In the genomic region with DNA sequence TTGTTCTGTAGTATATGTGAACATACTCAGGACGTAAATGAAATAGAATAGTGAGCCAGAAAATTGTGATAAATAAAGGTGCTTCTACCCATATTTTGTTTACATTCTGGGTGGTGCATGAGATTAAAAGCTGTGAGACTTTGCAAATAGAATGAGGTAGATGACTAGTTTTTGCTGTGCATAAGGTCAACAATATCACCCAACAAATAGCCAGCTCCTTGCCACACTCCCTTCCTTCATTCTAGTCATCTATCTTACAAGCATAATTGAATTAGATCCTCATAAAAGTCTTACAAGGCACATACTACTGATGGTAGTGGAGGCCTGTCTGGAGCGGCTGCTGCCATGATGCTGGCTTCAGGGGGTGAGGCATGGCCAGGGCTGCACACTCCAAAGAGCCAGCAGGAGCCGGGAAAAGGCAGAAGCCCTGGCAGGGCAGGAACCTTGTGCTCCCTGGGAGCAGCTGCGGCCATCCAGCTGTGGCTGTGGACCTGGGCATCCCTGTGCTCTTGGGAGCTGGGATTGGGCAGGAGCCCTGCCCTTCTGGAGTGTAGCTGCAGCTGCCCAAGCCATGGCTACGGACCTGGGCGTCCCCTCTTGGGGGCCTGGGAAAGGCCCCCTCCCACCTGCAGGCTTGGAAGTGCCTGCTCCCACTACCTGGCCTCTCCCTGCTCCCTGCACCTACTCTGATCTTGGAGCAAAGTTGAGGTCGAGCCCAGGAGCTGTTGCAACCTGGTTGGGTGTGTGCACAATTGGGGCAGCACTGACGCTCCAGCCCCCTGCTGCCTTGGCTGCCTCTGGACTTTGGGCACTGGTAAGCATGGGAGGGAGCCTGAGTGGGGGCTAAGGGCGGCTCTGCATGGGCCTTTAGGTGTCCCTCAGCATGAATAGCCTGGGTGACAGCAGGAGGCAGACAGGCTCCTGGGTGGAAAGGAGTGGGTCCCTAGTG, we compare ENCODE assay signal across 18 cellular contexts.
DNase-seq lines count a peak whose midpoint lies in the region; ATAC-seq and TF ChIP-seq lines count a peak whose summit lies in the region.
"Had no signal": no experiment of that assay in that cellular context is flagged by ENCODE, and none has a peak within 500 bp of the region (broad histone marks: within the 10 kb centered on the region; RNA-seq: fewer than 3 reads in every experiment).

No MANE protein-coding gene starts in this region.

- POLR2A ChIA-PET in PC-3 (lab: Charles Lee; ENCODE audit: unreplicated experiment): interaction anchor here (0.6 kb wide), 1 partner anchor 13 kb away, joined by 4 read pairs; no protein-coding TSS in a partner anchor

- H3K4me1 ChIP-seq in PC-3 (ENCODE audit: insufficient read depth, low read length) (peaks cover 55% of the 10 kb centered on the region), mucosa of descending colon (ENCODE audit: low read depth) (peaks cover 63% of the 10 kb centered on the region), transverse colon (peaks cover 40 to 72% (median 50%) of the 10 kb centered on the region in 4 donors)

- no peaks in the 10 kb centered on the region for H3K79me2 ChIP-seq in PC-3 (ENCODE audit: low read length)

- BruUV-seq in PC-3 (replicated peaks; lab: Mats Ljungman, UMichigan): no TSS peak

- H3K36me3 ChIP-seq in PC-3 (ENCODE audit: low read depth, low read length) (no peaks in the 10 kb centered on the region), mucosa of descending colon (ENCODE audit: low read depth) (no peaks in the 10 kb centered on the region), transverse colon (no peaks in the 10 kb centered on the region)

- H2AFZ ChIP-seq in PC-3 (ENCODE audit: low read length): no peak overlapping the region
- H2AFZ ChIP-seq: GM23338 had no signal

- H3K4me3 Mint-ChIP-seq in activated naive CD4-positive, alpha-beta T cell treated with anti-CD3 and anti-CD28 coated beads, Interleukin-2, amount 50 U/mL, for 24 hours: peak overlapping the region; percentile 23
- H3K4me3 Mint-ChIP-seq in activated naive CD4-positive, alpha-beta T cell treated with anti-CD3 and anti-CD28 coated beads for 36 hours: no peak overlapping the region
- H3K4me3 Mint-ChIP-seq: GM23338 had no signal

- H3K4me1 Mint-ChIP-seq in activated naive CD4-positive, alpha-beta T cell treated with anti-CD3 and anti-CD28 coated beads, Interleukin-2, amount 50 U/mL, for 24 hours: peaks cover 16% of the 10 kb centered on the region
- peaks cover 15% of the 10 kb centered on the region for H3K4me1 Mint-ChIP-seq in activated naive CD4-positive, alpha-beta T cell treated with anti-CD3 and anti-CD28 coated beads for 36 hours (ENCODE audit: low read depth)

- H3K36me3 Mint-ChIP-seq in activated naive CD4-positive, alpha-beta T cell treated with anti-CD3 and anti-CD28 coated beads, Interleukin-2, amount 50 U/mL, for 24 hours: no peaks in the 10 kb centered on the region
- H3K36me3 Mint-ChIP-seq in activated naive CD4-positive, alpha-beta T cell treated with anti-CD3 and anti-CD28 coated beads for 36 hours (ENCODE audit: low read depth): no peaks in the 10 kb centered on the region

- H4K20me1 ChIP-seq in PC-3 (ENCODE audit: low read length): no peaks in the 10 kb centered on the region

- TF ChIP-seq POLR2A in transverse colon (IDR thresholded peaks at IDR 0.05): no peak

- peaks cover 19% of the 10 kb centered on the region for H3F3A ChIP-seq in PC-3 (ENCODE audit: low read length, unreplicated experiment)

- intact Hi-C loops in activated naive CD4-positive, alpha-beta T cell treated with anti-CD3 and anti-CD28 coated beads for 36 hours (cut with micrococcal nuclease): no loop called here
- intact Hi-C loops in PC-3 (cut with micrococcal nuclease): loop anchor here (10.0 kb wide), 1 partner anchor 1386 kb away; no protein-coding TSS in a partner anchor
- intact Hi-C loops in mucosa of descending colon (cut with DNase I, micrococcal nuclease): no loop called here
- intact Hi-C loops in transverse colon (cut with DNase I; ENCODE audit: low total_unique reads): no loop called here

- TF ChIP-seq EP300 in transverse colon (IDR thresholded peaks at IDR 0.05; ENCODE audit: low read depth): no peak

- no peaks in the 10 kb centered on the region for H3K9me2 ChIP-seq in PC-3 (replicated peaks; ENCODE audit: low read length)

- peak; percentile 46 for ATAC-seq in PC-3
- ATAC-seq in mucosa of descending colon: peak; percentile 57
- ATAC-seq: GM23338 had no signal

- CTCF ChIA-PET in activated naive CD4-positive, alpha-beta T cell treated with anti-CD3 and anti-CD28 coated beads for 36 hours (lab: Charles Lee): no interaction called here
- CTCF ChIA-PET in PC-3 (lab: Charles Lee): interaction anchor here (0.6 to 0.9 kb wide), 2 partner anchors 76 to 249 kb away, joined by 3 to 5 read pairs; no protein-coding TSS in a partner anchor

- H3K9me3 ChIP-seq in PC-3 (ENCODE audit: low read length) (no peaks in the 10 kb centered on the region), mucosa of descending colon (no peaks in the 10 kb centered on the region), transverse colon (no peaks in the 10 kb centered on the region)

- no peak for TF ChIP-seq CTCF in PC-3 (conservative IDR thresholded peaks at IDR 0.05; ENCODE audit: low read depth, low read length)
- no peak for TF ChIP-seq CTCF in mucosa of descending colon (IDR thresholded peaks at IDR 0.05)
- TF ChIP-seq CTCF in transverse colon (IDR thresholded peaks at IDR 0.05): no peak

- H3K27me3 ChIP-seq in PC-3 (ENCODE audit: low read length) (no peaks in the 10 kb centered on the region), transverse colon (no peaks in the 10 kb centered on the region)

- H3K4me3 ChIP-seq in PC-3 (ENCODE audit: low read length): 0 out of 2 replicates have a peak overlapping the region, but pooled peaks have one; percentile 2
- no peak overlapping the region for H3K4me3 ChIP-seq in mucosa of descending colon
- no peak overlapping the region for H3K4me3 ChIP-seq in transverse colon
- H3K4me3 ChIP-seq: GM23338 had no signal

- H3K9ac ChIP-seq in PC-3 (ENCODE audit: low read length): peak overlapping the region; percentile 44; the same call in 1 of the 2 replicates

- in situ Hi-C loops in transverse colon (cut with MboI; ENCODE audit: low pct_ligation_motif_present in 1 of 4, low pct_unique_long_range_greater_than_20kb in 1 of 4, low sequenced_read_pairs in 3 of 4): no loop called here

- peak overlapping the region; percentile 81 for H3K27ac ChIP-seq in PC-3 (ENCODE audit: low read length)
- H3K27ac ChIP-seq in transverse colon: peak overlapping the region; percentile 72 to 83 (median 80)

- H3K9me3 Mint-ChIP-seq in activated naive CD4-positive, alpha-beta T cell treated with anti-CD3 and anti-CD28 coated beads, Interleukin-2, amount 50 U/mL, for 24 hours: no peaks in the 10 kb centered on the region
- no peaks in the 10 kb centered on the region for H3K9me3 Mint-ChIP-seq in activated naive CD4-positive, alpha-beta T cell treated with anti-CD3 and anti-CD28 coated beads for 36 hours
- H3K9me3 Mint-ChIP-seq: GM23338 had no signal

- H3K27ac Mint-ChIP-seq in activated naive CD4-positive, alpha-beta T cell treated with anti-CD3 and anti-CD28 coated beads, Interleukin-2, amount 50 U/mL, for 24 hours: no peak overlapping the region
- no peak overlapping the region for H3K27ac Mint-ChIP-seq in activated naive CD4-positive, alpha-beta T cell treated with anti-CD3 and anti-CD28 coated beads for 36 hours
- H3K27ac Mint-ChIP-seq: GM23338 had no signal

- DNase-seq in activated naive CD4-positive, alpha-beta T cell treated with anti-CD3 and anti-CD28 coated beads for 36 hours: no peak
- DNase-seq in PC-3 (peak; percentile 75), mucosa of descending colon (peak in 2 of 3 donors; percentile 55 to 63), transverse colon (peak; percentile 34), activated T-cell treated with anti-CD3 and anti-CD28 coated beads for 4 hours (no peak), GM19238 (ENCODE audit: insufficient read length, low spot score) (no peak), iPS-NIHi7 (ENCODE audit: extremely low spot score) (no peak)
- DNase-seq: C1 segment of cervical spinal cord, DND-41, KG1, NCI-H1105 treated with DMSO at 0.1 percent for 48 hours, NCI-H187, NCI-H226, NCI-H524 treated with DMSO at 0.1 percent for 48 hours, RPMI8226, SIG-M5 had no signal

- H3K4me2 ChIP-seq in PC-3 (ENCODE audit: low read length): peak overlapping the region; percentile 51
- H3K4me2 ChIP-seq: GM23338 had no signal

- no peaks in the 10 kb centered on the region for H3K27me3 Mint-ChIP-seq in activated naive CD4-positive, alpha-beta T cell treated with anti-CD3 and anti-CD28 coated beads, Interleukin-2, amount 50 U/mL, for 24 hours
- no peaks in the 10 kb centered on the region for H3K27me3 Mint-ChIP-seq in activated naive CD4-positive, alpha-beta T cell treated with anti-CD3 and anti-CD28 coated beads for 36 hours (ENCODE audit: low read depth)

- 0 to 56% methylated on average over 1 to 7 of the region's 9 CpGs for whole genome bisulfite sequencing in transverse colon (ENCODE audit: low coverage in 1 of 2), 2 donors

Comparison
In these comparisons a context has a peak if more than half of its experiments do, and no peak if none do; other contexts are left out.
1. DNase-seq: peak in PC-3 (single experiment), mucosa of descending colon (2 of 3) and transverse colon (single experiment); none in activated naive CD4-positive, alpha-beta T cell treated with anti-CD3 and anti-CD28 coated beads for 36 hours (single experiment), activated T-cell treated with anti-CD3 and anti-CD28 coated beads for 4 hours (single experiment), GM19238 (single experiment) and iPS-NIHi7 (single experiment).